Comparison of ENCODE assay signal across 22 cellular contexts in the genomic region with DNA sequence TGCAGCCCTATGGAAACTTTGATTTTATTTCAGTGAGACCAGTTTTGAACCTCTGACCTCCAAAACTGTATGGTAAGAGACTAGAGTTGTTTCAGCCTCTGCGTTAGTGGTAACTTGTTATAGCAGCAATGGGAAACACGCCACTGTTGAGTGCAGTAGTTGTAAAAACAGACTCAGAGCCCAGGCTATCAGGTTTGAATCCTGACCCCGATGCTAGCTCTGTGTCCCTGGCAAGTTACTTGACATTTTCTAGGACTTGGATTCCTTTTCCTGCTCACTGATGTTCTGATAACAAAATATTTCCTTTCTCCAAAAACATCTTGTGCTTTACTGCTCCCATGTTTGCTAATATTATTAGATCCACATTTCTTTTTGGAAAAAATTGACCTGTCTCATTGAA.
A peak's percentile ranks its signal among the peaks of the same experiment; 100 is the strongest.
DNase-seq lines count a peak whose midpoint lies in the region; ATAC-seq, FAIRE-seq and TF ChIP-seq lines count a peak whose summit lies in the region.
"Had no signal": no experiment of that assay in that cellular context is flagged by ENCODE, and none has a peak within 500 bp of the region (broad histone marks: within the 10 kb centered on the region; RNA-seq: fewer than 3 reads in every experiment).

No MANE protein-coding gene starts in this region.

- no peaks in the 10 kb centered on the region for H3K79me2 ChIP-seq in HepG2 (ENCODE audit: insufficient read depth, low read length)
- H3K79me2 ChIP-seq in smooth muscle cell (ENCODE audit: low read depth) = no peaks in the 10 kb centered on the region
- H3K79me2 ChIP-seq in trophoblast cell (ENCODE audit: control insufficient read depth, insufficient read depth, low read length, poor library complexity) = no peaks in the 10 kb centered on the region
- H3K79me2 ChIP-seq: hepatocyte had no signal

- H2BK12ac ChIP-seq in trophoblast cell (ENCODE audit: low read length) = no peak overlapping the region

- TF ChIP-seq CTCF in liver (IDR thresholded peaks at IDR 0.05; ENCODE audit: low read depth, low read length, missing input control) (no peak), HepG2 (CRISPR knock-in tag; IDR thresholded peaks at IDR 0.05) (no peak), suprapubic skin (IDR thresholded peaks at IDR 0.05) (no peak), smooth muscle cell (IDR thresholded peaks at IDR 0.05; ENCODE audit: borderline replicate concordance, insufficient read depth, poor library complexity, severe bottlenecking) (no peak)

- BruUV-seq in HepG2 (replicated peaks; lab: Mats Ljungman, UMichigan) = no TSS peak

- H3K9me3 ChIP-seq in liver (ENCODE audit: control insufficient read depth in 4 of 4, low read length in 3 of 4) (no peaks in the 10 kb centered on the region), HepG2 (ENCODE audit: low read length) (no peaks in the 10 kb centered on the region), suprapubic skin (no peaks in the 10 kb centered on the region), smooth muscle cell (replicated peaks; ENCODE audit: low read depth) (no peaks in the 10 kb centered on the region), trophoblast cell (ENCODE audit: insufficient read depth, low read depth, low read length) (no peaks in the 10 kb centered on the region)
- H3K9me3 ChIP-seq: A549, ovary, SJCRH30 had no signal

- H3F3A ChIP-seq in smooth muscle cell (ENCODE audit: low read depth) = peaks cover 8% of the 10 kb centered on the region

- H2AK5ac ChIP-seq in trophoblast cell (ENCODE audit: low read length) = no peak overlapping the region

- ATAC-seq in HepG2 (no peak), HG03175 (IDR thresholded peaks at IDR 0.05; ENCODE audit: unreplicated experiment) (peak; percentile 37), left ventricle myocardium superior (peak; percentile 75)
- ATAC-seq: A549; naive thymus-derived CD4-positive, alpha-beta T cell had no signal

- H3K9ac ChIP-seq in liver (ENCODE audit: low read depth in 1 of 2, low read length in 2 of 2) = no peak overlapping the region
- H3K9ac ChIP-seq in HepG2 (ENCODE audit: insufficient read depth, low read depth, low read length) = no peak overlapping the region
- no peak overlapping the region for H3K9ac ChIP-seq in smooth muscle cell (ENCODE audit: low read depth)
- H3K9ac ChIP-seq in trophoblast cell (ENCODE audit: low read length) = no peak overlapping the region

- no peak overlapping the region for H3K4ac ChIP-seq in trophoblast cell (ENCODE audit: low read depth, low read length)

- no peak for TF ChIP-seq POLR2A in HepG2 (IDR thresholded peaks at IDR 0.05; ENCODE audit: insufficient read depth in 1 of 2, low read depth in 2 of 2, low read length in 2 of 2)
- TF ChIP-seq POLR2A in suprapubic skin (IDR thresholded peaks at IDR 0.05) = no peak

- peaks cover 0 to 4% (median 0%) of the 10 kb centered on the region in 4 donors for H3K4me1 ChIP-seq in liver (ENCODE audit: control insufficient read depth in 4 of 4, insufficient read depth in 4 of 4, low read length in 3 of 4)
- H3K4me1 ChIP-seq in HepG2 (ENCODE audit: insufficient read depth, low read length) = no peaks in the 10 kb centered on the region
- peaks cover 37% of the 10 kb centered on the region for H3K4me1 ChIP-seq in suprapubic skin
- no peaks in the 10 kb centered on the region for H3K4me1 ChIP-seq in smooth muscle cell (ENCODE audit: low read depth)
- H3K4me1 ChIP-seq in trophoblast cell (ENCODE audit: control insufficient read depth in 1 of 2, insufficient read depth in 2 of 2, low read length in 2 of 2) = no peaks in the 10 kb centered on the region
- H3K4me1 ChIP-seq: A549, SJCRH30 had no signal

- CTCF ChIA-PET in HepG2 (lab: Yijun Ruan, JAX; ENCODE audit: low intra/inter-chr PET ratio, low total read pairs) = no interaction called here

- H3K27ac ChIP-seq in liver (ENCODE audit: low read depth in 1 of 2, low read length in 2 of 2) (no peak overlapping the region), HepG2 (ENCODE audit: extremely low read length, insufficient read depth, low read length) (no peak overlapping the region), suprapubic skin (no peak overlapping the region), smooth muscle cell (ENCODE audit: low read depth) (no peak overlapping the region), trophoblast cell (ENCODE audit: low read depth, low read length) (no peak overlapping the region)
- H3K27ac ChIP-seq: A549, hepatocyte, ovary, SJCRH30, VCaP had no signal

- intact Hi-C loops in HepG2 (cut with micrococcal nuclease; ENCODE audit: unreplicated experiment) (no loop called here), left ventricle myocardium superior (cut with micrococcal nuclease) (no loop called here)

- H2BK5ac ChIP-seq in trophoblast cell (ENCODE audit: low read depth, low read length, poor library complexity) = no peak overlapping the region

- H3K14ac ChIP-seq in trophoblast cell (ENCODE audit: low read length) = no peak overlapping the region

- FAIRE-seq in HepG2 (lab: Jason Lieb, UNC) = no peak
- FAIRE-seq: A549 had no signal

- H3K4me3 ChIP-seq in liver (ENCODE audit: low read depth in 1 of 3, low read length in 3 of 3) (no peak overlapping the region), HepG2 (replicated peaks in 1 of 3; ENCODE audit: insufficient read depth in 1 of 3, low read depth in 2 of 3, low read length in 3 of 3) (no peak overlapping the region), suprapubic skin (no peak overlapping the region), smooth muscle cell (no peak overlapping the region), trophoblast cell (ENCODE audit: low read depth, low read length) (no peak overlapping the region)
- H3K4me3 ChIP-seq: A549, hepatocyte, ovary, SJCRH30 had no signal

- H2BK120ac ChIP-seq in trophoblast cell (ENCODE audit: insufficient read depth, low read length, poor library complexity) = no peak overlapping the region

- H4K20me1 ChIP-seq in HepG2 (ENCODE audit: insufficient read depth, low read length) (no peaks in the 10 kb centered on the region), smooth muscle cell (ENCODE audit: low read depth) (peaks cover 3% of the 10 kb centered on the region)

- no peak overlapping the region for H3K23ac ChIP-seq in trophoblast cell (ENCODE audit: low read length)

- DNase-seq in HepG2 (ENCODE audit: low spot score) (no peak), left ventricle myocardium superior (no peak), suprapubic skin (ENCODE audit: low spot score in 2 of 2) (no peak), A172 (ENCODE audit: low spot score) (no peak), smooth muscle cell (lab: John Stamatoyannopoulos, UW; ENCODE audit: unreplicated experiment) (no peak), trophoblast cell (no peak)
- DNase-seq: activated CD4-positive, alpha-beta memory T cell treated with anti-CD3 and anti-CD28 coated beads, Interleukin-2, amount 10 ng/mL, durations not matched to agents 7 days and 5 days; activated naive CD4-positive, alpha-beta T cell treated with Interleukin-2 at 50 U/mL for 16 hours; anterior cingulate cortex; cerebellar nuclear complex; islet precursor cell; naive thymus-derived CD4-positive, alpha-beta T cell; NCI-H1417 treated with DMSO at 0.1 percent for 48 hours; NCI-H2171; ovary; SJCRH30; T-helper 2 cell had no signal

- no peaks in the 10 kb centered on the region for H3K79me1 ChIP-seq in trophoblast cell (ENCODE audit: low read length)

- no peak for TF ChIP-seq EP300 in HepG2 (IDR thresholded peaks at IDR 0.05; ENCODE audit: low read depth in 2 of 2, low read length in 2 of 2)
- no peak for TF ChIP-seq EP300 in HepG2 (CRISPR knock-in tag; IDR thresholded peaks at IDR 0.05; ENCODE audit: borderline replicate concordance)
- TF ChIP-seq EP300 in suprapubic skin (IDR thresholded peaks at IDR 0.05) = no peak

- H2AFZ ChIP-seq in HepG2 (ENCODE audit: low read length) (no peak overlapping the region), smooth muscle cell (ENCODE audit: low read depth) (no peak overlapping the region), trophoblast cell (ENCODE audit: insufficient read depth, low read length, poor library complexity) (no peak overlapping the region)
- H2AFZ ChIP-seq: hepatocyte had no signal

- no peak overlapping the region for H4K12ac ChIP-seq in trophoblast cell (ENCODE audit: low read depth, low read length)

- no peak overlapping the region for H4K8ac ChIP-seq in trophoblast cell (ENCODE audit: low read depth, low read length)

- 55% methylated on average over 3 of the region's 3 CpGs for WGBS in liver
- WGBS in HepG2 (ENCODE audit: low lambda C conversion rate) = 23% methylated on average over 3 of the region's 3 CpGs
- WGBS in suprapubic skin = 30% methylated on average over 3 of the region's 3 CpGs
- WGBS in smooth muscle cell (ENCODE audit: low lambda C conversion rate) = 78% methylated on average over 3 of the region's 3 CpGs
- no CpG with 5 or more reads among the region's 3 CpGs for WGBS in trophoblast cell (ENCODE audit: extremely low coverage, insufficient coverage, insufficient read length)

- POLR2A ChIA-PET in HepG2 (lab: Yijun Ruan, JAX) = no interaction called here

- TF ChIP-seq RAD21 in liver (IDR thresholded peaks at IDR 0.05) = no peak
- no peak for TF ChIP-seq RAD21 in HepG2 (CRISPR knock-in tag; IDR thresholded peaks at IDR 0.05)

- H3K4me2 ChIP-seq in HepG2 (ENCODE audit: low read depth, low read length) (no peak overlapping the region), smooth muscle cell (no peak overlapping the region), trophoblast cell (ENCODE audit: low read length) (no peak overlapping the region)
- H3K4me2 ChIP-seq: A549, hepatocyte had no signal

- H3K36me3 ChIP-seq in liver (ENCODE audit: control insufficient read depth in 4 of 4, insufficient read depth in 3 of 4, low read depth in 1 of 4, low read length in 3 of 4) = no peaks in the 10 kb centered on the region
- no peaks in the 10 kb centered on the region for H3K36me3 ChIP-seq in HepG2 (replicated peaks in 1 of 2; ENCODE audit: control insufficient read depth in 1 of 2, insufficient read depth in 2 of 2, low read length in 2 of 2)
- no peaks in the 10 kb centered on the region for H3K36me3 ChIP-seq in suprapubic skin
- no peaks in the 10 kb centered on the region for H3K36me3 ChIP-seq in smooth muscle cell (ENCODE audit: low read depth)
- H3K36me3 ChIP-seq in trophoblast cell (ENCODE audit: control insufficient read depth in 1 of 2, insufficient read depth in 2 of 2, low read length in 2 of 2) = no peaks in the 10 kb centered on the region
- H3K36me3 ChIP-seq: ovary, SJCRH30 had no signal

- H3K18ac ChIP-seq in trophoblast cell (ENCODE audit: low read length) = no peak overlapping the region

- H3K27me3 ChIP-seq in liver (ENCODE audit: control insufficient read depth in 4 of 4, insufficient read depth in 4 of 4, low read length in 3 of 4) (no peaks in the 10 kb centered on the region), HepG2 (ENCODE audit: control insufficient read depth in 1 of 2, insufficient read depth in 2 of 2, low read length in 2 of 2) (no peaks in the 10 kb centered on the region), suprapubic skin (no peaks in the 10 kb centered on the region), smooth muscle cell (ENCODE audit: low read depth) (no peaks in the 10 kb centered on the region), trophoblast cell (ENCODE audit: insufficient read depth, low read length) (no peaks in the 10 kb centered on the region)
- H3K27me3 ChIP-seq: hepatocyte, ovary, SJCRH30 had no signal

- in situ Hi-C loops in HepG2 (cut with HindIII; ENCODE audit: extremely low pct_ligation_motif_present, low pct_unique_long_range_greater_than_20kb) = no loop called here

- H4K91ac ChIP-seq in trophoblast cell (ENCODE audit: low read depth, low read length) = no peak overlapping the region

TF ChIP-seq in HepG2, 621 proteins besides CTCF, POLR2A, EP300 and RAD21 (continues in another document):
- TF ChIP-seq GATAD2A (CRISPR knock-in tag; IDR thresholded peaks at IDR 0.05) = no peak
